ENCODE assay signal across 2 cellular contexts in genomic region chr20:56566621-56567020, GRCh38.
TF ChIP-seq lines count a peak whose summit lies in the region.

No MANE protein-coding gene starts in this region.

TF ChIP-seq in GM23338, 12 proteins besides CTCF, POLR2A, EP300 and RAD21:
- TF ChIP-seq ETS1 (IDR thresholded peaks at IDR 0.05): no peak
- no peak for TF ChIP-seq EZH2 (IDR thresholded peaks at IDR 0.05; ENCODE audit: low read depth, unreplicated experiment)
- no peak for TF ChIP-seq JUNB (IDR thresholded peaks at IDR 0.05; ENCODE audit: unreplicated experiment)
- TF ChIP-seq REST (IDR thresholded peaks at IDR 0.05; ENCODE audit: unreplicated experiment): no peak
- no peak for TF ChIP-seq ZNF114 (CRISPR knock-in tag; IDR thresholded peaks at IDR 0.05)
- no peak for TF ChIP-seq STAT1 (IDR thresholded peaks at IDR 0.05; ENCODE audit: unreplicated experiment)
- TF ChIP-seq POLR2AphosphoS5 (IDR thresholded peaks at IDR 0.05; ENCODE audit: low read depth): no peak
- TF ChIP-seq NANOG (IDR thresholded peaks at IDR 0.05; ENCODE audit: borderline replicate concordance): no peak
- no peak for TF ChIP-seq CREB1 (CRISPR knock-in tag; IDR thresholded peaks at IDR 0.05; ENCODE audit: low read depth)
- TF ChIP-seq ZNF331 (CRISPR knock-in tag; IDR thresholded peaks at IDR 0.05; ENCODE audit: low read depth): no peak
- TF ChIP-seq EZH2phosphoT487 (IDR thresholded peaks at IDR 0.05; ENCODE audit: unreplicated experiment): no peak
- TF ChIP-seq ZNF462 (CRISPR knock-in tag; IDR thresholded peaks at IDR 0.05): no peak

TF ChIP-seq in K562, 482 proteins besides CTCF, POLR2A, EP300 and RAD21:
- TF ChIP-seq ZNF584 (CRISPR knock-in tag; IDR thresholded peaks at IDR 0.05; ENCODE audit: low read depth) (no peak), PYGO2 (tag; IDR thresholded peaks at IDR 0.05) (no peak), ETS2 (tag; IDR thresholded peaks at IDR 0.05; ENCODE audit: borderline replicate concordance, poor library complexity, severe bottlenecking) (no peak), NFIC (IDR thresholded peaks at IDR 0.05) (peak; percentile 87), SMARCA4 (IDR thresholded peaks at IDR 0.05) (no peak)
